Comparison of ENCODE assay signal across 20 cellular contexts in the genomic region with DNA sequence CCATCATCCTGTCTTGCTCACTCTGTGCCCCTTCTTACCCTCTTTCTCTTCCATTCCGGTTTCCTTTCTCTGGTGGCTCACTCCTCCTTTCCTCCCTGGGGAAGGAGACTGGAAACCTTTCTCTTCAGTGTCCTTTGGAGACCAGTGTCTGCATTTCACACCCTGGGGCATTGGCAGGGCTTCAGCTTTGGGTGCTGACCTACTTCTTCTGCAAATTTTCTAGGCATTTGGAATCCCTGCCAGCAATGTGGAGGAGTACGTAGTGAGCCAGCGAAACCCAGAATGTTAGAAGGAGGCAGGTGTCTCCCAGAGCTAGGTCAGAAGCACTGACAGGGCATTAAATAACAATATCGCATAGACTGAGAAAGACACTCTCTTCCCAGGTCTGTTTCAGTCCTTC.
DNase-seq lines count a peak whose midpoint lies in the region; ATAC-seq and TF ChIP-seq lines count a peak whose summit lies in the region.
"Had no signal": no experiment of that assay in that cellular context is flagged by ENCODE, and none has a peak within 500 bp of the region (broad histone marks: within the 10 kb centered on the region; RNA-seq: fewer than 3 reads in every experiment).

No MANE protein-coding gene starts in this region.

- H3K4ac ChIP-seq in neuronal stem cell (ENCODE audit: low read length) = no peak overlapping the region

- H2BK15ac ChIP-seq in neuronal stem cell (ENCODE audit: low read length) = no peak overlapping the region

- H3K18ac ChIP-seq in neuronal stem cell (ENCODE audit: low read length) = no peak overlapping the region

- H3K4me1 ChIP-seq in neuronal stem cell (ENCODE audit: control insufficient read depth in 2 of 2, insufficient read depth in 1 of 2, low read depth in 1 of 2, low read length in 2 of 2) (peaks cover 0 to 9% of the 10 kb centered on the region in 2 donors), testis (no peaks in the 10 kb centered on the region)
- H3K4me1 ChIP-seq: A549, Caco-2 had no signal

- no peak overlapping the region for H2AFZ ChIP-seq in neuronal stem cell (ENCODE audit: low read length)

- WGBS in neuronal stem cell (ENCODE audit: extremely low coverage in 2 of 2, insufficient read length in 2 of 2, insufficient replicate concordance in 1 of 2), 2 donors = no CpG with 5 or more reads among the region's 4 CpGs
- WGBS in testis, 2 donors = 63 to 69% methylated on average over 4 of the region's 4 CpGs

- intact Hi-C loops in testis (cut with DNase I; ENCODE audit: low total_unique reads) = no loop called here

- no peaks in the 10 kb centered on the region for H3K79me1 ChIP-seq in neuronal stem cell (ENCODE audit: low read depth, low read length)

- H2AK5ac ChIP-seq in neuronal stem cell (ENCODE audit: low read depth, low read length) = no peak overlapping the region

- H3K9me3 ChIP-seq in neuronal stem cell (replicated peaks in 1 of 2; ENCODE audit: control insufficient read depth in 2 of 2, insufficient read depth in 1 of 2, low read depth in 1 of 2, low read length in 2 of 2) (peaks cover 0 to 5% of the 10 kb centered on the region in 2 donors), testis (no peaks in the 10 kb centered on the region)
- H3K9me3 ChIP-seq: A549, Caco-2 had no signal

- H4K8ac ChIP-seq in neuronal stem cell (ENCODE audit: low read depth, low read length) = no peak overlapping the region

- H3K14ac ChIP-seq in neuronal stem cell (ENCODE audit: low read length) = no peak overlapping the region

- no peak overlapping the region for H2BK12ac ChIP-seq in neuronal stem cell (ENCODE audit: low read length)

- no peak overlapping the region for H3K9ac ChIP-seq in neuronal stem cell (ENCODE audit: low read depth, low read length, poor library complexity)

- TF ChIP-seq POLR2A in testis (IDR thresholded peaks at IDR 0.05) = no peak

- TF ChIP-seq CTCF in glutamatergic neuron (IDR thresholded peaks at IDR 0.05; ENCODE audit: partially characterized antibody, unreplicated experiment) (no peak), testis (IDR thresholded peaks at IDR 0.05) (no peak)

- no peak overlapping the region for H3K4me3 Mint-ChIP-seq in glutamatergic neuron (ENCODE audit: unreplicated experiment)
- H3K4me3 Mint-ChIP-seq: CD4-positive, alpha-beta T cell; HFFc6 had no signal

- DNase-seq in G401 (ENCODE audit: low spot score) (peak; percentile 62), glutamatergic neuron (no peak), neuronal stem cell (ENCODE audit: low spot score) (no peak), testis (peak; percentile 78)
- DNase-seq in stimulated activated CD4-positive, alpha-beta T cell treated with anti-CD3 and anti-CD28 coated beads, Interleukin-2, amount 100 ng/mL, for 48 hours = no peak
- DNase-seq: AML-193; Caco-2; CD4-positive, alpha-beta T cell; DMS153; DMS79 treated with DMSO at 0.1 percent for 48 hours; GOT3; H7; HFFc6 had no signal

- no peaks in the 10 kb centered on the region for H3K9me3 Mint-ChIP-seq in glutamatergic neuron (ENCODE audit: unreplicated experiment)
- H3K9me3 Mint-ChIP-seq: HFFc6 had no signal

- H3K27ac ChIP-seq in neuronal stem cell (replicated peaks; ENCODE audit: low read length) (peak overlapping the region; percentile 53), testis (peak overlapping the region in 1 of 2 donors; percentile 51)
- H3K27ac ChIP-seq: 22Rv1, A549, C4-2B had no signal

- H3K4me2 ChIP-seq in neuronal stem cell (ENCODE audit: insufficient read depth, low read length, poor library complexity, severe bottlenecking) = no peak overlapping the region
- H3K4me2 ChIP-seq: A549 had no signal

- no peak overlapping the region for H2BK5ac ChIP-seq in neuronal stem cell (ENCODE audit: low read length)

- peaks cover 7% of the 10 kb centered on the region for H3K4me1 Mint-ChIP-seq in glutamatergic neuron (ENCODE audit: low read depth, unreplicated experiment)

- H2BK120ac ChIP-seq in neuronal stem cell (ENCODE audit: low read depth, low read length) = no peak overlapping the region

- ATAC-seq in GM18858 (IDR thresholded peaks at IDR 0.05; ENCODE audit: unreplicated experiment) (no peak), HG03571 (IDR thresholded peaks at IDR 0.05; ENCODE audit: unreplicated experiment) (no peak)
- ATAC-seq: A549, GM12878, HCT116 had no signal

- H3K36me3 Mint-ChIP-seq in glutamatergic neuron (ENCODE audit: unreplicated experiment) = peaks cover 18% of the 10 kb centered on the region

- H3K27me3 ChIP-seq in neuronal stem cell (ENCODE audit: control insufficient read depth in 3 of 3, insufficient read depth in 3 of 3, low read depth in 1 of 3, low read length in 3 of 3) (no peaks in the 10 kb centered on the region), testis (no peaks in the 10 kb centered on the region)

- no peak overlapping the region for H3K23ac ChIP-seq in neuronal stem cell (ENCODE audit: low read depth, low read length, poor library complexity)

- peak overlapping the region; percentile 13 for H3K27ac Mint-ChIP-seq in glutamatergic neuron (ENCODE audit: unreplicated experiment)
- H3K27ac Mint-ChIP-seq: CD4-positive, alpha-beta T cell; HFFc6 had no signal

- H3K27me3 Mint-ChIP-seq in glutamatergic neuron (ENCODE audit: unreplicated experiment) = no peaks in the 10 kb centered on the region

- H3K36me3 ChIP-seq in neuronal stem cell (replicated peaks in 1 of 2; ENCODE audit: control insufficient read depth in 2 of 2, insufficient read depth in 2 of 2, low read length in 2 of 2) (no peaks in the 10 kb centered on the region), testis (ENCODE audit: low read depth, missing control alignments) (no peaks in the 10 kb centered on the region)

- no peak overlapping the region for H4K91ac ChIP-seq in neuronal stem cell (ENCODE audit: low read depth, low read length, poor library complexity)

- in situ Hi-C loops in G401 (cut with HindIII; ENCODE audit: low sequenced_read_pairs) = no loop called here

- H3K4me3 ChIP-seq in neuronal stem cell (ENCODE audit: low read length in 2 of 2) (no peak overlapping the region), testis (no peak overlapping the region)
- H3K4me3 ChIP-seq: A549, GM12878 had no signal

Comparison
In these comparisons a context has a peak if more than half of its experiments do, and no peak if none do; other contexts are left out.
1. DNase-seq: peak in G401 (single experiment) and testis (single experiment); none in glutamatergic neuron (single experiment), neuronal stem cell (single experiment) and stimulated activated CD4-positive, alpha-beta T cell treated with anti-CD3 and anti-CD28 coated beads, Interleukin-2, amount 100 ng/mL, for 48 hours (0 of 2).